Comparison of ENCODE assay signal across 8 cellular contexts in genomic region chr10:119872860-119873671, GRCh38. TPM values are rescaled to one million over a fixed set of nuclear protein-coding genes. Genes with fewer than 3 reads are reported as not detected.
DNase-seq lines count a peak whose midpoint lies in the region; ATAC-seq, FAIRE-seq and TF ChIP-seq lines count a peak whose summit lies in the region.

No MANE protein-coding gene starts in this region.

- H3K36me3 ChIP-seq in HepG2 (replicated peaks in 1 of 2; ENCODE audit: control insufficient read depth in 1 of 2, insufficient read depth in 2 of 2, low read length in 2 of 2) = no peaks in the 10 kb centered on the region

- ATAC-seq in GM19035 (IDR thresholded peaks at IDR 0.05; ENCODE audit: unreplicated experiment) = peak; percentile 84
- ATAC-seq in HG03280 (IDR thresholded peaks at IDR 0.05; ENCODE audit: unreplicated experiment) = peak; percentile 91
- peak; percentile 92 for ATAC-seq in HepG2

- in situ Hi-C loops in HepG2 (cut with HindIII; ENCODE audit: extremely low pct_ligation_motif_present, low pct_unique_long_range_greater_than_20kb) = no loop called here

- TF ChIP-seq POLR2A in HepG2 (IDR thresholded peaks at IDR 0.05; ENCODE audit: insufficient read depth in 1 of 2, low read depth in 2 of 2, low read length in 2 of 2) = peak; percentile 77 to 78

- peaks cover 4% of the 10 kb centered on the region for H3K36me3 Mint-ChIP-seq in activated CD4-positive, alpha-beta T cell treated with anti-CD3 and anti-CD28 coated beads, Interleukin-2, amount 10 ng/mL, durations not matched to agents 24 days and 14 days (ENCODE audit: low read depth)

- H3K4me3 ChIP-seq in HepG2 (replicated peaks in 1 of 3; ENCODE audit: insufficient read depth in 1 of 3, low read depth in 2 of 3, low read length in 3 of 3) = peak overlapping the region; percentile 79 to 98 (median 85)

- H2AFZ ChIP-seq in HepG2 (ENCODE audit: low read length) = peak overlapping the region; percentile 81

- CTCF ChIA-PET in HepG2 (lab: Yijun Ruan, JAX; ENCODE audit: low intra/inter-chr PET ratio, low total read pairs) = no interaction called here

- TF ChIP-seq EP300 in HepG2 (IDR thresholded peaks at IDR 0.05; ENCODE audit: low read depth in 2 of 2, low read length in 2 of 2) (no peak), HepG2 (CRISPR knock-in tag; IDR thresholded peaks at IDR 0.05; ENCODE audit: borderline replicate concordance) (no peak)

- TF ChIP-seq RAD21 in HepG2 (CRISPR knock-in tag; IDR thresholded peaks at IDR 0.05) = peak; percentile 16; the same call in 1 of the 2 replicates

- no peaks in the 10 kb centered on the region for H3K9me3 ChIP-seq in HepG2 (ENCODE audit: low read length)

- H3K9me3 Mint-ChIP-seq in activated CD4-positive, alpha-beta T cell treated with anti-CD3 and anti-CD28 coated beads, Interleukin-2, amount 10 ng/mL, durations not matched to agents 24 days and 14 days = no peaks in the 10 kb centered on the region

- intact Hi-C loops in activated CD4-positive, alpha-beta T cell treated with anti-CD3 and anti-CD28 coated beads, Interleukin-2, amount 10 ng/mL, durations not matched to agents 24 days and 14 days (cut with micrococcal nuclease) = loop anchor here (1.0 kb wide), 3 partner anchors 19 to 708 kb away; partner anchors contain the start of genes SEC23IP and SFXN4
- intact Hi-C loops in HepG2 (cut with micrococcal nuclease; ENCODE audit: unreplicated experiment) = loop anchor here (2.0 to 5.0 kb wide), 2 partner anchors 20 to 556 kb away; partner anchors contain the start of gene SEC23IP

- 1% methylated on average over 53 of the region's 75 CpGs for WGBS in HepG2 (ENCODE audit: low lambda C conversion rate)

- TF ChIP-seq CTCF in HepG2 (CRISPR knock-in tag; IDR thresholded peaks at IDR 0.05) = peak; percentile 17; the same call in 1 of the 2 replicates

- H3K27ac ChIP-seq in HepG2 (ENCODE audit: extremely low read length, insufficient read depth, low read length) = peak overlapping the region; percentile 88

- BruUV-seq in HepG2 (replicated peaks; lab: Mats Ljungman, UMichigan) = TSS peak; percentile 85

- peak overlapping the region; percentile 91 for H3K27ac Mint-ChIP-seq in activated CD4-positive, alpha-beta T cell treated with anti-CD3 and anti-CD28 coated beads, Interleukin-2, amount 10 ng/mL, durations not matched to agents 24 days and 14 days

- H3K4me3 Mint-ChIP-seq in activated CD4-positive, alpha-beta T cell treated with anti-CD3 and anti-CD28 coated beads, Interleukin-2, amount 10 ng/mL, durations not matched to agents 24 days and 14 days = peak overlapping the region; percentile 84

- no peak for FAIRE-seq in HepG2 (lab: Jason Lieb, UNC)

- no peaks in the 10 kb centered on the region; a peak in 1 of 5 replicates for H3K27me3 ChIP-seq in HepG2 (ENCODE audit: control insufficient read depth in 1 of 2, insufficient read depth in 2 of 2, low read length in 2 of 2)

- H4K20me1 ChIP-seq in HepG2 (ENCODE audit: insufficient read depth, low read length) = peaks cover 9% of the 10 kb centered on the region; the same call in 1 of the 2 replicates

- peak overlapping the region; percentile 92 for H3K9ac ChIP-seq in HepG2 (ENCODE audit: insufficient read depth, low read depth, low read length)

- peak overlapping the region; percentile 89 for H3K4me2 ChIP-seq in HepG2 (ENCODE audit: low read depth, low read length)

- H3K79me2 ChIP-seq in HepG2 (ENCODE audit: insufficient read depth, low read length) = peaks cover 44% of the 10 kb centered on the region

- DNase-seq in AG20443 (ENCODE audit: low spot score) (peak; percentile 95), NCI-H510A (lab: John Stamatoyannopoulos, UW) (peak; percentile 83), dedifferentiated amniotic fluid mesenchymal stem cell (ENCODE audit: extremely low spot score) (peak; percentile 72), HepG2 (ENCODE audit: low spot score) (peak; percentile 68)
- peak; percentile 96 for DNase-seq in activated CD4-positive, alpha-beta T cell treated with anti-CD3 and anti-CD28 coated beads, Interleukin-2, amount 10 ng/mL, durations not matched to agents 24 days and 14 days
- DNase-seq in stimulated activated CD4-positive, alpha-beta T cell treated with anti-CD3 and anti-CD28 coated beads, Interleukin-2, amount 100 ng/mL, for 48 hours = peak; percentile 78 to 85

- no peaks in the 10 kb centered on the region for H3K27me3 Mint-ChIP-seq in activated CD4-positive, alpha-beta T cell treated with anti-CD3 and anti-CD28 coated beads, Interleukin-2, amount 10 ng/mL, durations not matched to agents 24 days and 14 days

- peaks cover 29% of the 10 kb centered on the region for H3K4me1 Mint-ChIP-seq in activated CD4-positive, alpha-beta T cell treated with anti-CD3 and anti-CD28 coated beads, Interleukin-2, amount 10 ng/mL, durations not matched to agents 24 days and 14 days

- POLR2A ChIA-PET in HepG2 (lab: Yijun Ruan, JAX) = interaction anchor here (1.1 to 4.0 kb wide), 9 partner anchors 10 to 230 kb away, joined by 3 to 79 read pairs (median 9); partner anchors contain the start of genes BAG3, INPP5F and SEC23IP

- H3K4me1 ChIP-seq in HepG2 (ENCODE audit: insufficient read depth, low read length) = peaks cover 36% of the 10 kb centered on the region

TF ChIP-seq in HepG2, 621 proteins besides CTCF, POLR2A, EP300 and RAD21 (continues in another document):
- TF ChIP-seq IRF2 (CRISPR knock-in tag; IDR thresholded peaks at IDR 0.05) (peak; percentile 81), ZNF737 (CRISPR knock-in tag; IDR thresholded peaks at IDR 0.05; ENCODE audit: borderline replicate concordance) (no peak), NCOA2 (CRISPR knock-in tag; IDR thresholded peaks at IDR 0.05) (no peak), SKI (IDR thresholded peaks at IDR 0.05; ENCODE audit: partially characterized antibody) (peak; percentile 64), ZNF7 (CRISPR knock-in tag; IDR thresholded peaks at IDR 0.05) (no peak), ZNF382 (CRISPR knock-in tag; IDR thresholded peaks at IDR 0.05; ENCODE audit: borderline replicate concordance) (no peak), KDM6A (CRISPR knock-in tag; IDR thresholded peaks at IDR 0.05; ENCODE audit: low read depth) (no peak), ZNF547 (CRISPR knock-in tag; IDR thresholded peaks at IDR 0.05) (0 out of 2 replicates have a peak, but pooled peaks have one; percentile 17), NCOA5 (CRISPR knock-in tag; IDR thresholded peaks at IDR 0.05) (no peak), ZNF33A (CRISPR knock-in tag; IDR thresholded peaks at IDR 0.05; ENCODE audit: borderline replicate concordance) (no peak)

RNA-seq across cellular contexts. Expression of gene MCMBP, which starts 0.4 kb away (rescaled TPM):
- 125 and 128 TPM in 2 replicates for total RNA-seq in activated CD4-positive, alpha-beta T cell treated with anti-CD3 and anti-CD28 coated beads, Interleukin-2, amount 10 ng/mL, durations not matched to agents 24 days and 14 days
- 62.4 and 71.8 TPM in 2 replicates for total RNA-seq in HepG2 (2016; rRNA removed; fragmentation: Illumina TruSeq; extraction: Trizol)
- total RNA-seq in HepG2 (2016; cell fraction: cytosol; rRNA removed; fragmentation: Illumina TruSeq; extraction: Trizol; ENCODE audit: low read depth) = 8.5 and 9.5 TPM in 2 replicates
- total RNA-seq in HepG2 (2016; cell fraction: insoluble cytoplasmic fraction; rRNA removed; fragmentation: Illumina TruSeq; extraction: Trizol) = 61.6 and 74.1 TPM in 2 replicates
- 20.8 and 21.4 TPM in 2 replicates for total RNA-seq in HepG2 (2016; cell fraction: membrane; rRNA removed; fragmentation: Illumina TruSeq; extraction: Trizol)
- total RNA-seq in HepG2 (2016; cell fraction: nucleus; rRNA removed; fragmentation: Illumina TruSeq; extraction: Trizol) = 36.7 and 40.4 TPM in 2 replicates
- polyA plus RNA-seq in HepG2 (2011; rRNA removed) = 30.2 and 35.7 TPM in 2 replicates
- polyA plus RNA-seq in HepG2 (2011; cell fraction: cytosol; rRNA removed) = 25.1 and 34.5 TPM in 2 replicates
- polyA plus RNA-seq in HepG2 (2011; cell fraction: nucleus; rRNA removed) = 15.4 and 17.1 TPM in 2 replicates
- 32.4 and 37.2 TPM in 2 replicates for polyA plus RNA-seq in HepG2 (2012)
- 3.7 and 3.9 TPM in 2 replicates for polyA plus RNA-seq in HepG2 (2016; cell fraction: cytosol; fragmentation: Illumina TruSeq; extraction: Trizol; ENCODE audit: low read depth)
- polyA plus RNA-seq in HepG2 (2016; cell fraction: insoluble cytoplasmic fraction; fragmentation: Illumina TruSeq; extraction: Trizol; ENCODE audit: low read depth) = 61.3 and 62.2 TPM in 2 replicates
- 10.4 and 11.4 TPM in 2 replicates for polyA plus RNA-seq in HepG2 (2016; cell fraction: membrane; fragmentation: Illumina TruSeq; extraction: Trizol; ENCODE audit: low read depth)
- polyA plus RNA-seq in HepG2 (2016; cell fraction: nucleus; fragmentation: Illumina TruSeq; extraction: Trizol; ENCODE audit: insufficient read depth, low read depth) = 40.7 and 46.5 TPM in 2 replicates
- 35.0 and 101 TPM in 2 replicates for polyA minus RNA-seq in HepG2 (2011; rRNA and poly(A)+ RNA removed; ENCODE audit: low replicate concordance)
- 29.6 and 29.9 TPM in 2 replicates for polyA minus RNA-seq in HepG2 (2011; cell fraction: cytosol; rRNA and poly(A)+ RNA removed)
- 36.1 and 39.2 TPM in 2 replicates for polyA minus RNA-seq in HepG2 (2011; cell fraction: nucleus; rRNA and poly(A)+ RNA removed)

RNA-seq across cellular contexts. Expression of gene SEC23IP, which starts 19.5 kb away (rescaled TPM):
- 78.0 and 90.3 TPM in 2 replicates for total RNA-seq in activated CD4-positive, alpha-beta T cell treated with anti-CD3 and anti-CD28 coated beads, Interleukin-2, amount 10 ng/mL, durations not matched to agents 24 days and 14 days
- 57.7 and 84.4 TPM in 2 replicates for total RNA-seq in HepG2 (2016; rRNA removed; fragmentation: Illumina TruSeq; extraction: Trizol)
- 9.5 and 11.1 TPM in 2 replicates for total RNA-seq in HepG2 (2016; cell fraction: cytosol; rRNA removed; fragmentation: Illumina TruSeq; extraction: Trizol; ENCODE audit: low read depth)
- 61.6 and 82.9 TPM in 2 replicates for total RNA-seq in HepG2 (2016; cell fraction: insoluble cytoplasmic fraction; rRNA removed; fragmentation: Illumina TruSeq; extraction: Trizol)
- total RNA-seq in HepG2 (2016; cell fraction: membrane; rRNA removed; fragmentation: Illumina TruSeq; extraction: Trizol) = 21.4 and 27.3 TPM in 2 replicates
- 37.5 and 40.7 TPM in 2 replicates for total RNA-seq in HepG2 (2016; cell fraction: nucleus; rRNA removed; fragmentation: Illumina TruSeq; extraction: Trizol)
- polyA plus RNA-seq in HepG2 (2011; rRNA removed) = 27.2 and 32.3 TPM in 2 replicates
- polyA plus RNA-seq in HepG2 (2011; cell fraction: cytosol; rRNA removed) = 20.8 and 24.8 TPM in 2 replicates
- 26.2 and 30.7 TPM in 2 replicates for polyA plus RNA-seq in HepG2 (2011; cell fraction: nucleus; rRNA removed)
- polyA plus RNA-seq in HepG2 (2012) = 29.8 and 41.2 TPM in 2 replicates
- polyA plus RNA-seq in HepG2 (2016; cell fraction: cytosol; fragmentation: Illumina TruSeq; extraction: Trizol; ENCODE audit: low read depth) = 2.7 and 3.6 TPM in 2 replicates
- 75.5 and 79.2 TPM in 2 replicates for polyA plus RNA-seq in HepG2 (2016; cell fraction: insoluble cytoplasmic fraction; fragmentation: Illumina TruSeq; extraction: Trizol; ENCODE audit: low read depth)
- 7.8 and 9.4 TPM in 2 replicates for polyA plus RNA-seq in HepG2 (2016; cell fraction: membrane; fragmentation: Illumina TruSeq; extraction: Trizol; ENCODE audit: low read depth)
- polyA plus RNA-seq in HepG2 (2016; cell fraction: nucleus; fragmentation: Illumina TruSeq; extraction: Trizol; ENCODE audit: insufficient read depth, low read depth) = 34.9 and 41.1 TPM in 2 replicates
- polyA minus RNA-seq in HepG2 (2011; rRNA and poly(A)+ RNA removed; ENCODE audit: low replicate concordance) = 110 and 131 TPM in 2 replicates
- polyA minus RNA-seq in HepG2 (2011; cell fraction: cytosol; rRNA and poly(A)+ RNA removed) = 45.9 and 60.1 TPM in 2 replicates
- polyA minus RNA-seq in HepG2 (2011; cell fraction: nucleus; rRNA and poly(A)+ RNA removed) = 47.7 and 48.2 TPM in 2 replicates

Comparison
In these comparisons a context has a peak if more than half of its experiments do, and no peak if none do; other contexts are left out.
1. Peak in every context shown above with its lines: DNase-seq, ATAC-seq, H3K4me3 ChIP-seq and H3K27ac ChIP-seq.